In the genomic region with DNA sequence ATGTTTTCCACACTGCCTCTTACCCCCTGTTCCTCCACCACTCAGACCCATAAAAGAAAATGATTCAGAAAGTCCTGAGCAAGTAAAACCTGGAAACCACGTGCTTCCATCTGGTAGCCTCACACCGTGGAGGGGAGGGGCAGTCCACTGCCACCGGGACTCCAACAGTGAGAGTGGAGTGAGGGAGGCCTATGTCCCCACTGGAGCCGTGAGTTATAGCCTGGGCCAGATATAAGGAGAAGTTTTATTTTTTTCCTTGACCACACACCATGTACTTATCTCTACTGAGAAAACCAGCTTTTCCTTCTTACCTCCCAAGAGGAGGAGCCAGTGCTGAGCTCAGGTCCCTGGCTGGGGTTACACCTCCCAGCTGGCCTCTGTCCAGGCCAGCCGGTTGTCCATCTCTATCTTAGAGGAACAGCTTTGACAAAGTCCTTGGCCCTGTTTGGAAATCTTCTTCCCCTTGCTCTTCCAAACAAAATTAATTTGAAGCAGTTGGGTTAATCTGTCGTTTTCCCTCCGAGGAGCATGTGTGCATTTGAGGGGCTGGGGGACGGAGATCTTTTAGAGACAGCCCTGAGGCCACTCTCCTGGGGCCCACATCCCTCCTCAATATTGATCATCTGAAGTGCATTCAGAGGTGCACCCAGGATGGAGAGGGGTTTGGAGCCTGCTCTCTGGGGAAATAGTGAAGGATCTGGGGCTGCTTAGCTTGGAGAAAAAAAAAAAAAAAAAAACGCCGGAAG, we compare ENCODE assay signal across 10 cellular contexts. TPM values are rescaled to one million over a fixed set of nuclear protein-coding genes. Genes with fewer than 3 reads are reported as not detected.
DNase-seq lines count a peak whose midpoint lies in the region; ATAC-seq, FAIRE-seq and TF ChIP-seq lines count a peak whose summit lies in the region.
"Had no signal": no experiment of that assay in that cellular context is flagged by ENCODE, and none has a peak within 500 bp of the region (broad histone marks: within the 10 kb centered on the region; RNA-seq: fewer than 3 reads in every experiment).

No MANE protein-coding gene starts in this region.

- 37 to 50% (median 38%) methylated on average over 10 of the region's 10 CpGs for WGBS in heart left ventricle, 4 donors

- H3K4me1 ChIP-seq in heart left ventricle (peaks cover 0 to 16% (median 7%) of the 10 kb centered on the region in 12 donors), right atrium auricular region (peaks cover 0 to 8% of the 10 kb centered on the region in 2 donors), uterus (no peaks in the 10 kb centered on the region)

- H3K4me3 ChIP-seq in heart left ventricle (no peak overlapping the region), right atrium auricular region (no peak overlapping the region), uterus (no peak overlapping the region)

- no peak for FAIRE-seq in D721Med (lab: Jason Lieb, UNC)

- peaks cover 4% of the 10 kb centered on the region for H3K27me3 Mint-ChIP-seq in activated T-helper 17 cell treated with anti-CD3 and anti-CD28 coated beads, Interleukin-2, amount 50 U/mL, for 72 hours
- peaks cover 7% of the 10 kb centered on the region for H3K27me3 Mint-ChIP-seq in activated naive CD4-positive, alpha-beta T cell treated with anti-CD3 and anti-CD28 coated beads, Interleukin-2, amount 10 ng/mL, durations not matched to agents 7 days and 5 days

- no peak overlapping the region for H3K4me3 Mint-ChIP-seq in activated T-helper 17 cell treated with anti-CD3 and anti-CD28 coated beads, Interleukin-2, amount 50 U/mL, for 72 hours
- H3K4me3 Mint-ChIP-seq in activated naive CD4-positive, alpha-beta T cell treated with anti-CD3 and anti-CD28 coated beads, Interleukin-2, amount 10 ng/mL, durations not matched to agents 7 days and 5 days: no peak overlapping the region
- H3K4me3 Mint-ChIP-seq: natural killer cell had no signal

- no peak overlapping the region for H3K27ac Mint-ChIP-seq in activated T-helper 17 cell treated with anti-CD3 and anti-CD28 coated beads, Interleukin-2, amount 50 U/mL, for 72 hours
- no peak overlapping the region for H3K27ac Mint-ChIP-seq in activated naive CD4-positive, alpha-beta T cell treated with anti-CD3 and anti-CD28 coated beads, Interleukin-2, amount 10 ng/mL, durations not matched to agents 7 days and 5 days
- H3K27ac Mint-ChIP-seq: natural killer cell had no signal

- CTCF ChIA-PET in activated naive CD4-positive, alpha-beta T cell treated with anti-CD3 and anti-CD28 coated beads, Interleukin-2, amount 10 ng/mL, durations not matched to agents 7 days and 5 days (lab: Charles Lee): interaction anchor here (0.7 to 0.8 kb wide), 2 partner anchors 265 to 851 kb away, joined by 3 read pairs; no protein-coding TSS in a partner anchor

- H3K36me3 ChIP-seq in heart left ventricle: no peaks in the 10 kb centered on the region
- no peaks in the 10 kb centered on the region for H3K36me3 ChIP-seq in right atrium auricular region
- no peaks in the 10 kb centered on the region for H3K36me3 ChIP-seq in uterus

- H3K9me3 Mint-ChIP-seq in activated T-helper 17 cell treated with anti-CD3 and anti-CD28 coated beads, Interleukin-2, amount 50 U/mL, for 72 hours: no peaks in the 10 kb centered on the region
- no peaks in the 10 kb centered on the region for H3K9me3 Mint-ChIP-seq in activated naive CD4-positive, alpha-beta T cell treated with anti-CD3 and anti-CD28 coated beads, Interleukin-2, amount 10 ng/mL, durations not matched to agents 7 days and 5 days
- H3K9me3 Mint-ChIP-seq: natural killer cell had no signal

- no peak for TF ChIP-seq POLR2A in heart left ventricle (IDR thresholded peaks at IDR 0.05)
- TF ChIP-seq POLR2A in uterus (IDR thresholded peaks at IDR 0.05): no peak

- intact Hi-C loops in heart left ventricle (cut with DNase I) (no loop called here), uterus (cut with DNase I; ENCODE audit: low total_unique reads) (no loop called here)

- H3K27me3 ChIP-seq in heart left ventricle (no peaks in the 10 kb centered on the region), right atrium auricular region (no peaks in the 10 kb centered on the region), uterus (no peaks in the 10 kb centered on the region)

- H3K4me1 Mint-ChIP-seq in activated T-helper 17 cell treated with anti-CD3 and anti-CD28 coated beads, Interleukin-2, amount 50 U/mL, for 72 hours: no peaks in the 10 kb centered on the region
- peaks cover 2% of the 10 kb centered on the region for H3K4me1 Mint-ChIP-seq in activated naive CD4-positive, alpha-beta T cell treated with anti-CD3 and anti-CD28 coated beads, Interleukin-2, amount 10 ng/mL, durations not matched to agents 7 days and 5 days
- H3K4me1 Mint-ChIP-seq: CD14-positive monocyte had no signal

- no peak for TF ChIP-seq CTCF in heart left ventricle (IDR thresholded peaks at IDR 0.05)
- TF ChIP-seq CTCF in right atrium auricular region (IDR thresholded peaks at IDR 0.05): no peak
- no peak for TF ChIP-seq CTCF in uterus (IDR thresholded peaks at IDR 0.05)
- TF ChIP-seq CTCF in D721Med (IDR thresholded peaks at IDR 0.05; ENCODE audit: insufficient read depth, missing control alignments): no peak

- ATAC-seq in heart left ventricle: peak in 3 of 4 donors; percentile 78 to 89 (median 80)
- peak; percentile 80 for ATAC-seq in activated T-helper 17 cell treated with anti-CD3 and anti-CD28 coated beads, Interleukin-2, amount 50 U/mL, for 72 hours (replicated peaks)
- ATAC-seq in left lobe of liver: peak; percentile 76
- ATAC-seq in HG03196 (IDR thresholded peaks at IDR 0.05; ENCODE audit: unreplicated experiment): no peak

- DNase-seq in heart left ventricle: peak in 2 of 5 donors; percentile 30 to 38
- no peak for DNase-seq in right atrium auricular region (ENCODE audit: low spot score)
- no peak for DNase-seq in left lobe of liver (ENCODE audit: low spot score)
- peak; percentile 75 to 77 for DNase-seq in uterus
- no peak for DNase-seq in D721Med (ENCODE audit: insufficient read length, low spot score)
- no peak for DNase-seq in activated naive CD4-positive, alpha-beta T cell treated with anti-CD3 and anti-CD28 coated beads, Interleukin-2, amount 10 ng/mL, durations not matched to agents 7 days and 5 days
- DNase-seq: natural killer cell had no signal

- H3K9me3 ChIP-seq in heart left ventricle: no peaks in the 10 kb centered on the region
- no peaks in the 10 kb centered on the region for H3K9me3 ChIP-seq in right atrium auricular region
- no peaks in the 10 kb centered on the region for H3K9me3 ChIP-seq in uterus

- no peak overlapping the region for H3K27ac ChIP-seq in heart left ventricle
- no peak overlapping the region for H3K27ac ChIP-seq in right atrium auricular region
- H3K27ac ChIP-seq in uterus: peak overlapping the region; percentile 6 to 39

- H3K36me3 Mint-ChIP-seq in activated T-helper 17 cell treated with anti-CD3 and anti-CD28 coated beads, Interleukin-2, amount 50 U/mL, for 72 hours (ENCODE audit: low read depth): no peaks in the 10 kb centered on the region
- H3K36me3 Mint-ChIP-seq in activated naive CD4-positive, alpha-beta T cell treated with anti-CD3 and anti-CD28 coated beads, Interleukin-2, amount 10 ng/mL, durations not matched to agents 7 days and 5 days: no peaks in the 10 kb centered on the region
- H3K36me3 Mint-ChIP-seq: CD14-positive monocyte, natural killer cell had no signal

RNA-seq across cellular contexts. Expression of a gene that starts 49.1 kb away (rescaled TPM):
- 100 to 1,000 TPM; 125 to 163 (median 148) TPM for total RNA-seq in heart left ventricle
- polyA plus RNA-seq in heart left ventricle: 100 to 1,000 TPM in 1 of 2 donors, 10 to 100 TPM in 1; 68.8 to 197 TPM
- total RNA-seq in right atrium auricular region: 100 to 1,000 TPM; 130 to 144 TPM
- total RNA-seq in activated T-helper 17 cell treated with anti-CD3 and anti-CD28 coated beads, Interleukin-2, amount 50 U/mL, for 72 hours: 100 to 1,000 TPM; 225 to 393 TPM
- total RNA-seq in left lobe of liver: 77.0 TPM
- total RNA-seq in uterus: 100 to 1,000 TPM; 115 to 307 (median 143) TPM

Comparison
In these comparisons a context has a peak if more than half of its experiments do, and no peak if none do; other contexts are left out.
1. DNase-seq: peak in uterus (2 of 2); none in right atrium auricular region (single experiment), left lobe of liver (single experiment), D721Med (single experiment) and activated naive CD4-positive, alpha-beta T cell treated with anti-CD3 and anti-CD28 coated beads, Interleukin-2, amount 10 ng/mL, durations not matched to agents 7 days and 5 days (single experiment).
2. H3K27ac ChIP-seq: peak in uterus (2 of 2); none in heart left ventricle (0 of 12) and right atrium auricular region (0 of 2).